ENCODE assay signal across 8 cellular contexts in the genomic region with DNA sequence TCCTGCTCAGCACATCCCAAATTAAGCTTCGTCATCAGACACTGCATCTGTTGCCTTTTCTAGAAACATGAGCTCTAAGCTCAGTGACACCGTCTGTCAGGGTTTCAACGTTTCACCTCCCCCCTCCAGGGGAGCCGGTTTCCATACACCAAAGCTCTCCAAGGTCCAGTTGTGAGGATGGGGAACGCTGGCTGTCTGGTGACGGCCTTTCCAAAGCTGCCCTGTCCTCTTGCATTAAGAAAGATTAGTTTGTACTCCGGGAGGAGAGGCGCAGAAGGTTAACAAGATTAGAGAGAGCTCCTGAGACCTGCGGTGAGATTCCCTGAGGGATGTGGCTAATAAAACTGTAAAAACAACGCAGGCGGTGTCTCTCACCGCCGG. TPM values are rescaled to one million over a fixed set of nuclear protein-coding genes. Genes with fewer than 3 reads are reported as not detected.
DNase-seq lines count a peak whose midpoint lies in the region; ATAC-seq, FAIRE-seq and TF ChIP-seq lines count a peak whose summit lies in the region.

No MANE protein-coding gene starts in this region.

- H2AFZ ChIP-seq in OCI-LY1 (ENCODE audit: low read length), result peak overlapping the region; percentile 77; the same call in 1 of the 2 replicates

- ATAC-seq in GM19397 (IDR thresholded peaks at IDR 0.05; ENCODE audit: unreplicated experiment), result peak; percentile 14

- 0 out of 2 replicates have a peak, but pooled peaks cover 6% of the 10 kb centered on the region for H3K79me2 ChIP-seq in OCI-LY1 (ENCODE audit: insufficient read depth, low read length)

- no peaks in the 10 kb centered on the region for H3F3A ChIP-seq in OCI-LY1 (ENCODE audit: insufficient read depth, low read length)

- no peaks in the 10 kb centered on the region for H3K9me2 ChIP-seq in OCI-LY1 (ENCODE audit: low read depth, low read length)

- TF ChIP-seq POLR2A in GM12892 (IDR thresholded peaks at IDR 0.05; ENCODE audit: low read depth, low read length), result no peak

- intact Hi-C loops in cardiac septum (cut with DNase I), result no loop called here

- H3K4me3 ChIP-seq in BLaER1, result peak overlapping the region; percentile 51
- peak overlapping the region; percentile 68 for H3K4me3 ChIP-seq in OCI-LY1 (ENCODE audit: low read depth, low read length, poor library complexity, severe bottlenecking)
- no peak overlapping the region for H3K4me3 ChIP-seq in fibroblast of villous mesenchyme (ENCODE audit: low read depth, low read length)

- DNase-seq in fibroblast of villous mesenchyme (ENCODE audit: low read depth) (peak; percentile 11), HK-2 (ENCODE audit: unreplicated experiment) (no peak), cardiac septum (ENCODE audit: low spot score) (no peak), GM12892 (ENCODE audit: insufficient read length) (no peak), SHP77 treated with DMSO at 0.1 percent for 48 hours (lab: John Stamatoyannopoulos, UW) (no peak)

- no peaks in the 10 kb centered on the region for H3K27me3 ChIP-seq in BLaER1
- no peaks in the 10 kb centered on the region for H3K27me3 ChIP-seq in OCI-LY1 (ENCODE audit: insufficient read depth, low read length)

- H4K20me1 ChIP-seq in BLaER1 (no peaks in the 10 kb centered on the region), OCI-LY1 (ENCODE audit: insufficient read depth, low read length) (no peaks in the 10 kb centered on the region)

- H3K9ac ChIP-seq in BLaER1 (peak overlapping the region; percentile 20; the same call in 1 of the 2 replicates), OCI-LY1 (ENCODE audit: low read length) (peak overlapping the region; percentile 63)

- FAIRE-seq in GM12892 (lab: Jason Lieb, UNC), result no peak

- TF ChIP-seq CTCF in OCI-LY1 (IDR thresholded peaks at IDR 0.05; ENCODE audit: low read length) (no peak), fibroblast of villous mesenchyme (IDR thresholded peaks at IDR 0.05; ENCODE audit: insufficient read depth, low read depth, low read length) (no peak)

- H3K4me1 ChIP-seq in BLaER1 (peaks cover 37% of the 10 kb centered on the region), OCI-LY1 (ENCODE audit: insufficient read depth, low read length, severe bottlenecking) (peaks cover 28% of the 10 kb centered on the region)

- H3K27ac ChIP-seq in BLaER1 (peak overlapping the region; percentile 7), OCI-LY1 (ENCODE audit: low read depth, low read length, poor library complexity, severe bottlenecking) (peak overlapping the region; percentile 74)

- H3K36me3 ChIP-seq in BLaER1 (no peaks in the 10 kb centered on the region), OCI-LY1 (ENCODE audit: insufficient read depth, low read length) (no peaks in the 10 kb centered on the region)

- H3K9me3 ChIP-seq in BLaER1 (no peaks in the 10 kb centered on the region), OCI-LY1 (ENCODE audit: low read length) (no peaks in the 10 kb centered on the region)

- peak overlapping the region; percentile 87 for H3K4me2 ChIP-seq in BLaER1
- peak overlapping the region; percentile 73 for H3K4me2 ChIP-seq in OCI-LY1 (ENCODE audit: low read length)

RNA-seq across cellular contexts. Expression of a gene that starts 43.2 kb away (rescaled TPM):
- not detected in 2 replicates for total RNA-seq in fibroblast of villous mesenchyme
- not detected for total RNA-seq in cardiac septum
- 8.6 TPM for polyA plus RNA-seq in GM12892 (2012; ENCODE audit: missing spikeins)
